ENCODE assay signal across 8 cellular contexts in the genomic region with DNA sequence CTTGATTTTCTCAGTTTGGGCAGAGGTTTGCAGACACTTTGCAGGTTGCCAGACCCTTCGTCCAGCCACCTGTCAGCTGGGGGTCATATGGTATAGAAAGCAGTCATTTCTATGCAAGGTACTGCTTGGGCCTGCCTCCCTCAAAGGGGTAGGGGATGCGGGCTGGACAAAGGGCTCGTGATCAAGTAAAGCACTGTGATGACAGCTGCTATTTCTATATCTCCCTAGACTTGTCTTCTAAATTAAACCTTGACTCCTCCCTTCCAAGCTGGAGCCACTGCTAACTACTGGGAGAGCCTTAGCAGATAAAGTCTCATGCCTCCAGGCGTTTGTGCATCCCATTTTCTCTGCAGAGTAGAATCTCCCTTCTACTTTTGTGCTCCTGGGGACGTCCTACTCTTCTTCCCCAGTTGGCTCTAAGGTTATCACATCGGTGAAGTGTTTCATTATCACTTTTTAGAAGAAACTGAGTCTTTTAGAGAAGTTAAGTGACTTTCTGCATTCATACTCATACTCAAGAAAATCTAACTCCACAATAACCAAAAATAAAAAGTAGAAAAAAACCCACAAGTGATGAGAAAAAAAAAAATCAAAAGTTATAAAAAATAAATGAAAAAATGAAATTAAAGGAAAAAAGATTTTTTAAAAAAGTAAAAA. TPM values are rescaled to one million over a fixed set of nuclear protein-coding genes. Genes with fewer than 3 reads are reported as not detected.
DNase-seq lines count a peak whose midpoint lies in the region; ATAC-seq and TF ChIP-seq lines count a peak whose summit lies in the region.

No MANE protein-coding gene starts in this region.

- H3K27me3 ChIP-seq in OCI-LY3 (ENCODE audit: low read depth, low read length) (no peaks in the 10 kb centered on the region), endodermal cell (ENCODE audit: control insufficient read depth, insufficient read depth, low read length, poor library complexity, severe bottlenecking) (no peaks in the 10 kb centered on the region), parathyroid adenoma (ENCODE audit: control insufficient read depth, insufficient read depth, low read length) (no peaks in the 10 kb centered on the region)

- H3K9me3 ChIP-seq in OCI-LY3 (ENCODE audit: insufficient read depth, low read length) (no peaks in the 10 kb centered on the region), endodermal cell (ENCODE audit: control insufficient read depth, low read length) (no peaks in the 10 kb centered on the region), parathyroid adenoma (ENCODE audit: control insufficient read depth, low read length) (no peaks in the 10 kb centered on the region)

- no peak for ATAC-seq in HG02759 (IDR thresholded peaks at IDR 0.05; ENCODE audit: unreplicated experiment)
- no peak for ATAC-seq in GM18907 (IDR thresholded peaks at IDR 0.05; ENCODE audit: unreplicated experiment)

- H2AFZ ChIP-seq in OCI-LY3 (ENCODE audit: low read depth, low read length), result no peak overlapping the region
- H2AFZ ChIP-seq in parathyroid adenoma, result peak overlapping the region; percentile 80

- H3K79me2 ChIP-seq in OCI-LY3 (ENCODE audit: low read length) (peaks cover 41% of the 10 kb centered on the region), parathyroid adenoma (peaks cover 12% of the 10 kb centered on the region)

- H3K4me2 ChIP-seq in OCI-LY3 (ENCODE audit: low read length) (peak overlapping the region; percentile 76), parathyroid adenoma (ENCODE audit: low read length) (peak overlapping the region; percentile 80)

- DNase-seq in ELF-1 (ENCODE audit: low read depth, low spot score) (peak; percentile 80), endodermal cell (peak; percentile 61)
- DNase-seq in stimulated activated CD8-positive, alpha-beta memory T cell treated with anti-CD3 and anti-CD28 coated beads, Interleukin-4, amount 100 ng/mL, for 48 hours, result no peak
- DNase-seq in NK-92 treated with Interleukin-12 subunit alpha and Interleukin-12 subunit beta, amount 100 ng/mL, for 24 hours (lab: John Stamatoyannopoulos, UW), result no peak

- WGBS in endodermal cell (ENCODE audit: insufficient coverage in 1 of 2, insufficient read length in 1 of 2), 2 experiments, result 44 to 47% methylated on average over 4 to 6 of the region's 6 CpGs

- H3K4me1 Mint-ChIP-seq in endodermal cell, result peaks cover 41% of the 10 kb centered on the region

- H3K36me3 ChIP-seq in OCI-LY3 (replicated peaks; ENCODE audit: low read depth, low read length) (peaks cover 28% of the 10 kb centered on the region), endodermal cell (ENCODE audit: control insufficient read depth, insufficient read depth, low read length) (peaks cover 30% of the 10 kb centered on the region), parathyroid adenoma (ENCODE audit: control insufficient read depth, insufficient read depth, low read length) (no peaks in the 10 kb centered on the region)

- peak overlapping the region; percentile 66 for H3K9ac ChIP-seq in OCI-LY3 (ENCODE audit: low read length)
- peak overlapping the region; percentile 56 for H3K9ac ChIP-seq in endodermal cell (ENCODE audit: extremely low read depth, low read length, poor library complexity, severe bottlenecking)
- H3K9ac ChIP-seq in parathyroid adenoma, result no peak overlapping the region

- peaks cover 32% of the 10 kb centered on the region for H3K36me3 Mint-ChIP-seq in endodermal cell (ENCODE audit: low read depth)

- H3K9me3 Mint-ChIP-seq in endodermal cell, result no peaks in the 10 kb centered on the region

- TF ChIP-seq CTCF in OCI-LY3 (IDR thresholded peaks at IDR 0.05; ENCODE audit: low read depth, low read length) (no peak), endodermal cell (conservative IDR thresholded peaks at IDR 0.05) (no peak), parathyroid adenoma (IDR thresholded peaks at IDR 0.05) (no peak)

- peak overlapping the region; percentile 47; the same call in 1 of the 2 replicates for H3K27ac ChIP-seq in OCI-LY3 (ENCODE audit: low read length)
- peak overlapping the region; percentile 71 for H3K27ac ChIP-seq in endodermal cell (ENCODE audit: low read depth, low read length)
- H3K27ac ChIP-seq in parathyroid adenoma, result peak overlapping the region; percentile 90

- peaks cover 37% of the 10 kb centered on the region for H3K4me1 ChIP-seq in OCI-LY3 (ENCODE audit: low read length)
- peaks cover 9% of the 10 kb centered on the region for H3K4me1 ChIP-seq in endodermal cell (ENCODE audit: control insufficient read depth, insufficient read depth, low read length)
- H3K4me1 ChIP-seq in parathyroid adenoma, result peaks cover 8% of the 10 kb centered on the region

- peak overlapping the region; percentile 69 for H3K4me3 ChIP-seq in OCI-LY3 (ENCODE audit: low read length)
- H3K4me3 ChIP-seq in endodermal cell (ENCODE audit: low read length), result peak overlapping the region; percentile 89
- peak overlapping the region; percentile 86 for H3K4me3 ChIP-seq in parathyroid adenoma (ENCODE audit: low read depth, low read length)

- H3K27me3 Mint-ChIP-seq in endodermal cell (ENCODE audit: insufficient read depth), result no peaks in the 10 kb centered on the region

- H3K27ac Mint-ChIP-seq in endodermal cell, result peak overlapping the region; percentile 99

- peaks cover 6% of the 10 kb centered on the region; the same call in 1 of the 2 replicates for H4K20me1 ChIP-seq in OCI-LY3 (ENCODE audit: insufficient read depth, low read length)

- peak overlapping the region; percentile 99 for H3K4me3 Mint-ChIP-seq in endodermal cell

RNA-seq across cellular contexts. Expression of gene XRCC5, which starts 0.7 kb away (rescaled TPM):
- 100 to 1,000 TPM; 492 to 493 TPM for total RNA-seq in endodermal cell
- 367 TPM for polyA plus RNA-seq in endodermal cell (2013, experiment 1 of 2)
- polyA plus RNA-seq in endodermal cell (2013, experiment 2 of 2), result 349 TPM

RNA-seq across cellular contexts. Expression of gene TMEM169, which starts 26.7 kb away (rescaled TPM):
- 1 to 10 TPM; 1.1 to 3.8 TPM for total RNA-seq in endodermal cell
- 22.4 TPM for polyA plus RNA-seq in endodermal cell (2013, experiment 1 of 2)
- polyA plus RNA-seq in endodermal cell (2013, experiment 2 of 2), result 22.4 TPM

RNA-seq across cellular contexts. Expression of gene PECR, which starts 26.8 kb away (rescaled TPM):
- 10 to 100 TPM; 12.5 to 17.0 TPM for total RNA-seq in endodermal cell
- polyA plus RNA-seq in endodermal cell (2013, experiment 1 of 2), result 11.9 TPM
- 10.2 TPM for polyA plus RNA-seq in endodermal cell (2013, experiment 2 of 2)

Comparison
In these comparisons a context has a peak if more than half of its experiments do, and no peak if none do; other contexts are left out.
1. DNase-seq: peak in ELF-1 (single experiment) and endodermal cell (single experiment); none in stimulated activated CD8-positive, alpha-beta memory T cell treated with anti-CD3 and anti-CD28 coated beads, Interleukin-4, amount 100 ng/mL, for 48 hours (single experiment) and NK-92 treated with Interleukin-12 subunit alpha and Interleukin-12 subunit beta, amount 100 ng/mL, for 24 hours (single experiment).
2. Peak in every context shown above with its lines, with median percentiles within 50 percentile points of each other: H3K27ac ChIP-seq and H3K4me3 ChIP-seq.